Comparison of ENCODE assay signal across 8 cellular contexts in the genomic region with DNA sequence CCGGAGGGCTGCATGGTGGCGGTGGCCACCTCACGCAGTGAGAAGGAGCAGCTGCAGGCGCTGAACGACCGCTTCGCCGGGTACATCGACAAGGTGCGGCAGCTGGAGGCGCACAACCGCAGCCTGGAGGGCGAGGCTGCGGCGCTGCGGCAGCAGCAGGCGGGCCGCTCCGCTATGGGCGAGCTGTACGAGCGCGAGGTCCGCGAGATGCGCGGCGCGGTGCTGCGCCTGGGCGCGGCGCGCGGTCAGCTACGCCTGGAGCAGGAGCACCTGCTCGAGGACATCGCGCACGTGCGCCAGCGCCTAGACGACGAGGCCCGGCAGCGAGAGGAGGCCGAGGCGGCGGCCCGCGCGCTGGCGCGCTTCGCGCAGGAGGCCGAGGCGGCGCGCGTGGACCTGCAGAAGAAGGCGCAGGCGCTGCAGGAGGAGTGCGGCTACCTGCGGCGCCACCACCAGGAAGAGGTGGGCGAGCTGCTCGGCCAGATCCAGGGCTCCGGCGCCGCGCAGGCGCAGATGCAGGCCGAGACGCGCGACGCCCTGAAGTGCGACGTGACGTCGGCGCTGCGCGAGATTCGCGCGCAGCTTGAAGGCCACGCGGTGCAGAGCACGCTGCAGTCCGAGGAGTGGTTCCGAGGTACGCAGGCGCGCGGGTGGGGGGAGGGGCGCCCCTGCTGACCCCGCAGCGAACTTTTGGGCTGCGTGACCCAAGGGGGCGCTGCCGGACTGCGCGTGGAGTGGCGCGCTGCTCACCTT. TPM values are rescaled to one million over a fixed set of nuclear protein-coding genes. Genes with fewer than 3 reads are reported as not detected.
DNase-seq lines count a peak whose midpoint lies in the region; ATAC-seq and TF ChIP-seq lines count a peak whose summit lies in the region.

No MANE protein-coding gene starts in this region.

- H3K4me1 ChIP-seq in colonic mucosa: no peaks in the 10 kb centered on the region

- H3K36me3 ChIP-seq in kidney epithelial cell (ENCODE audit: control insufficient read depth, insufficient read depth, low read length) (no peaks in the 10 kb centered on the region), colonic mucosa (no peaks in the 10 kb centered on the region)

- H3K36me3 Mint-ChIP-seq in brain: peaks cover 3% of the 10 kb centered on the region

- no peak overlapping the region for H3K27ac ChIP-seq in colonic mucosa

- DNase-seq in Ammon's horn (ENCODE audit: low spot score): peak; percentile 66
- DNase-seq in NOMO-1 (lab: John Stamatoyannopoulos, UW; ENCODE audit: unreplicated experiment in 2 of 2): peak; percentile 60 to 77
- no peak for DNase-seq in kidney epithelial cell (ENCODE audit: low read depth)
- DNase-seq in stimulated activated CD8-positive, alpha-beta memory T cell treated with anti-CD3 and anti-CD28 coated beads, Interleukin-15, amount 100 ng/mL, for 48 hours (ENCODE audit: low read depth in 2 of 2): peak; percentile 37 to 53
- DNase-seq in colonic mucosa: no peak
- no peak for DNase-seq in NCI-H446 treated with DMSO at 0.1 percent for 48 hours (lab: John Stamatoyannopoulos, UW)

- H3K27me3 ChIP-seq in kidney epithelial cell (ENCODE audit: control insufficient read depth, insufficient read depth, low read length) (peaks cover 66% of the 10 kb centered on the region), colonic mucosa (peaks cover 22% of the 10 kb centered on the region)

- H3K4me3 ChIP-seq in kidney epithelial cell (ENCODE audit: low read depth, low read length): peak overlapping the region; percentile 6
- no peak overlapping the region for H3K4me3 ChIP-seq in colonic mucosa

- H3K27ac Mint-ChIP-seq in brain: no peak overlapping the region

- H3K4me1 Mint-ChIP-seq in brain: peaks cover 53% of the 10 kb centered on the region

- H3K4me3 Mint-ChIP-seq in brain: peak overlapping the region; percentile 79 to 86 (median 81)

- H3K9me3 Mint-ChIP-seq in brain: peaks cover 0 to 11% (median 3%) of the 10 kb centered on the region in 5 experiments

- TF ChIP-seq CTCF in brain (conservative IDR thresholded peaks at IDR 0.05) (peak; percentile 16 to 24), kidney epithelial cell (IDR thresholded peaks at IDR 0.05; ENCODE audit: insufficient read depth, low read length, poor library complexity, severe bottlenecking) (no peak), colonic mucosa (IDR thresholded peaks at IDR 0.05) (no peak)

- H3K9ac ChIP-seq in colonic mucosa (ENCODE audit: low read depth in 2 of 2, low read length in 2 of 2): no peak overlapping the region

- peaks cover 47% of the 10 kb centered on the region for H3K27me3 Mint-ChIP-seq in brain

- intact Hi-C loops in colonic mucosa (cut with DNase I): no loop called here

- no peaks in the 10 kb centered on the region for H3K9me3 ChIP-seq in colonic mucosa

- ATAC-seq in GM21515 (IDR thresholded peaks at IDR 0.05; ENCODE audit: unreplicated experiment): no peak

RNA-seq across cellular contexts. Expression of gene NEFH, which starts 0.7 kb away (rescaled TPM):
- polyA plus RNA-seq in brain (ENCODE audit: insufficient read depth, low read depth, low replicate concordance): 40.9 TPM
- 5.2 and 5.7 TPM in 2 replicates for total RNA-seq in kidney epithelial cell
- total RNA-seq in colonic mucosa: under 1 TPM; 0.42 TPM

RNA-seq across cellular contexts. Expression of gene RFPL1, which starts 42.3 kb away (rescaled TPM):
- not detected for polyA plus RNA-seq in brain (ENCODE audit: insufficient read depth, low read depth, low replicate concordance)
- total RNA-seq in kidney epithelial cell (not detected in 2 replicates), colonic mucosa (not detected)

Comparison
In these comparisons a context has a peak if more than half of its experiments do, and no peak if none do; other contexts are left out.
1. DNase-seq: peak in Ammon's horn (single experiment), NOMO-1 (2 of 2) and stimulated activated CD8-positive, alpha-beta memory T cell treated with anti-CD3 and anti-CD28 coated beads, Interleukin-15, amount 100 ng/mL, for 48 hours (2 of 2); none in kidney epithelial cell (single experiment), colonic mucosa (single experiment) and NCI-H446 treated with DMSO at 0.1 percent for 48 hours (single experiment).
2. CTCF ChIP-seq: peak in brain (2 of 2); none in kidney epithelial cell (single experiment) and colonic mucosa (single experiment).